ENCODE assay signal across 11 cellular contexts in the genomic region with DNA sequence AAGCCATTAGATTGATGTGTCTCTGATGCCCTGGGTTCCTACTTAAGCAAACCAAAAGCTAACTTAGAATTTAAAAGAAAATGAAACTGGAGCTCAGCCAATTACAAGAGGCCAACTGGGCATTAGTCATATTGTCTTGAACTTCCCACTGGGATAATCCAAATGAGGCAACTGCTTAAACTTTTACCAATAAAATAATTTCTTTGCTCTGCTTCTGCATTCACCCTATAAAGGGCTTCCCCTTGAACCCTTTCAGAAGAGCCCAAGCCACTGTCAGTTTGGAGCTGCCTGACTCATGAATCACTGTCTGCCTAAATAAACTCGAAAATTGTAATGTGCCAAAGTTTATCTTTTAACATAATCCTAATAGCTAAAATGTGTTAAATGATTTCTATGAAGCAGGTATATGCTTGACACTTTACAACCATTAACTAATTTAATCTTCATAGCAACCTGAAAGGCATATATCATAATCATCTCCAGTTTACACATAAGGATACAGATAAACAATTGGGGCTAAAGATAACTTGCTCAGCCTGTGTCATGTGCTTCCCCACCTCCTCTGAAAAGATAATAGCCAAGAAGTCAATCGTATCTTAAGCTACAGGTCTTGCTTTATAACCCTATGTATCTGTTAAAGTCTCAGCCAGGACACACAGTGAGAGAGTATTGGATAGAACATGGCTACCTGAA. TPM values are rescaled to one million over a fixed set of nuclear protein-coding genes. Genes with fewer than 3 reads are reported as not detected.
DNase-seq lines count a peak whose midpoint lies in the region; ATAC-seq and TF ChIP-seq lines count a peak whose summit lies in the region.
"Had no signal": no experiment of that assay in that cellular context is flagged by ENCODE, and none has a peak within 500 bp of the region (broad histone marks: within the 10 kb centered on the region; RNA-seq: fewer than 3 reads in every experiment).

No MANE protein-coding gene starts in this region.

- peaks cover 5% of the 10 kb centered on the region for H3K36me3 Mint-ChIP-seq in activated CD4-positive, alpha-beta T cell treated with anti-CD3 and anti-CD28 coated beads, Interleukin-2, amount 10 ng/mL, durations not matched to agents 24 days and 14 days (ENCODE audit: low read depth)
- H3K36me3 Mint-ChIP-seq in H9 (ENCODE audit: insufficient read depth in 1 of 3, low read depth in 3 of 3) = peaks cover 16 to 30% (median 20%) of the 10 kb centered on the region in 3 experiments

- no peak overlapping the region for H3K14ac ChIP-seq in H9 (ENCODE audit: insufficient read depth, low read length)

- no peak overlapping the region for H4K8ac ChIP-seq in H9 (replicated peaks; ENCODE audit: insufficient read length, low read depth, low read length)

- H3K9me3 ChIP-seq in H9 (ENCODE audit: control insufficient read depth, low read depth, low read length) = peaks cover 20% of the 10 kb centered on the region
- H3K9me3 ChIP-seq: SJCRH30, testis had no signal

- no peak overlapping the region for H3K56ac ChIP-seq in H9 (ENCODE audit: insufficient read length, low read depth, low read length)

- no peak overlapping the region for H2AFZ ChIP-seq in H9 (ENCODE audit: low read length)

- H3K79me2 ChIP-seq in H9 (ENCODE audit: insufficient read depth, low read length) = no peaks in the 10 kb centered on the region

- H3K27me3 ChIP-seq in H9 (ENCODE audit: insufficient read depth, low read length) = no peaks in the 10 kb centered on the region
- H3K27me3 ChIP-seq: SJCRH30, testis had no signal

- no peak overlapping the region for H2BK12ac ChIP-seq in H9 (ENCODE audit: insufficient read length, low read depth, low read length)

- no peak overlapping the region for H3K23ac ChIP-seq in H9 (ENCODE audit: insufficient read length, low read depth, low read length)

- no peak overlapping the region for H2BK120ac ChIP-seq in H9 (ENCODE audit: low read depth, low read length, poor library complexity, severe bottlenecking)

- H3K79me1 ChIP-seq in H9 (ENCODE audit: insufficient read depth, low read depth, low read length, poor library complexity, severe bottlenecking) = no peaks in the 10 kb centered on the region

- no peak overlapping the region for H4K5ac ChIP-seq in H9 (ENCODE audit: insufficient read length, low read depth, low read length)

- no CpG with 5 or more reads among the region's 2 CpGs for WGBS in H9 (ENCODE audit: extremely low coverage, insufficient read length, low lambda C conversion rate)

- H3K18ac ChIP-seq in H9 (ENCODE audit: insufficient read length, low read depth, low read length) = no peak overlapping the region

- no peaks in the 10 kb centered on the region for H3K4me1 ChIP-seq in H9 (ENCODE audit: insufficient read depth, low read length)
- H3K4me1 ChIP-seq: testis had no signal

- no peak for TF ChIP-seq CTCF in H9 (conservative IDR thresholded peaks at IDR 0.05)

- H3K4me1 Mint-ChIP-seq in activated CD4-positive, alpha-beta T cell treated with anti-CD3 and anti-CD28 coated beads, Interleukin-2, amount 10 ng/mL, durations not matched to agents 24 days and 14 days = peaks cover 14% of the 10 kb centered on the region
- H3K4me1 Mint-ChIP-seq in H9 = peaks cover 0 to 6% of the 10 kb centered on the region in 2 experiments; a peak in 1 of 4 replicates

- peaks cover 8% of the 10 kb centered on the region for H3K27me3 Mint-ChIP-seq in activated CD4-positive, alpha-beta T cell treated with anti-CD3 and anti-CD28 coated beads, Interleukin-2, amount 10 ng/mL, durations not matched to agents 24 days and 14 days
- H3K27me3 Mint-ChIP-seq in H9 (ENCODE audit: low read depth) = peaks cover 3% of the 10 kb centered on the region; the same call in 1 of the 2 replicates

- H3K27ac Mint-ChIP-seq in activated CD4-positive, alpha-beta T cell treated with anti-CD3 and anti-CD28 coated beads, Interleukin-2, amount 10 ng/mL, durations not matched to agents 24 days and 14 days = peak overlapping the region; percentile 92
- no peak overlapping the region for H3K27ac Mint-ChIP-seq in H9

- no peak overlapping the region for H2BK15ac ChIP-seq in H9 (ENCODE audit: low read depth, low read length)

- no peaks in the 10 kb centered on the region for H4K20me1 ChIP-seq in H9 (ENCODE audit: control insufficient read depth, insufficient read depth, insufficient read length)

- H2BK20ac ChIP-seq in H9 (ENCODE audit: low read depth, low read length, poor library complexity, severe bottlenecking) = no peak overlapping the region

- H3K9ac ChIP-seq in H9 (ENCODE audit: extremely low read depth, insufficient read length, low read length) = no peak overlapping the region

- no peaks in the 10 kb centered on the region for H3K23me2 ChIP-seq in H9 (ENCODE audit: insufficient read length, low read depth, low read length, poor library complexity, severe bottlenecking)

- peak; percentile 7 for ATAC-seq in HG03432 (IDR thresholded peaks at IDR 0.05; ENCODE audit: unreplicated experiment)

- no peak overlapping the region for H3K4me2 ChIP-seq in H9 (ENCODE audit: insufficient read depth, insufficient read length, low read length)

- H3K4me3 Mint-ChIP-seq in activated CD4-positive, alpha-beta T cell treated with anti-CD3 and anti-CD28 coated beads, Interleukin-2, amount 10 ng/mL, durations not matched to agents 24 days and 14 days = no peak overlapping the region
- H3K4me3 Mint-ChIP-seq in H9 = no peak overlapping the region

- H4K91ac ChIP-seq in H9 (ENCODE audit: insufficient read length, low read depth, low read length) = no peak overlapping the region

- peaks cover 18% of the 10 kb centered on the region for H3K9me3 Mint-ChIP-seq in activated CD4-positive, alpha-beta T cell treated with anti-CD3 and anti-CD28 coated beads, Interleukin-2, amount 10 ng/mL, durations not matched to agents 24 days and 14 days
- H3K9me3 Mint-ChIP-seq in H9 = peaks cover 26 to 28% of the 10 kb centered on the region in 2 experiments

- H3K27ac ChIP-seq in H9 (ENCODE audit: insufficient read length, low read depth, low read length) = no peak overlapping the region
- H3K27ac ChIP-seq: SJCRH30, testis had no signal

- H2AK5ac ChIP-seq in H9 (ENCODE audit: insufficient read length, low read length) = no peak overlapping the region

- H3T11ph ChIP-seq in H9 (ENCODE audit: low read length) = no peak overlapping the region

- intact Hi-C loops in activated CD4-positive, alpha-beta T cell treated with anti-CD3 and anti-CD28 coated beads, Interleukin-2, amount 10 ng/mL, durations not matched to agents 24 days and 14 days (cut with micrococcal nuclease) = loop anchor here (5.0 kb wide), 1 partner anchor 331 kb away; a partner anchor contains a TSS

- DNase-seq in activated CD4-positive, alpha-beta T cell treated with anti-CD3 and anti-CD28 coated beads, Interleukin-2, amount 10 ng/mL, durations not matched to agents 24 days and 14 days = no peak
- DNase-seq in activated CD4-positive, alpha-beta T cell treated with anti-CD3 and anti-CD28 coated beads for 1 hour = no peak
- DNase-seq in amniotic stem cell (lab: John Stamatoyannopoulos, UW) = peak; percentile 63
- peak; percentile 90 for DNase-seq in renal cortical epithelial cell (ENCODE audit: low read depth)
- no peak for DNase-seq in stimulated activated CD4-positive, alpha-beta T cell treated with anti-CD3 and anti-CD28 coated beads, Interleukin-2, amount 100 ng/mL, for 48 hours
- no peak for DNase-seq in NCI-H146 (lab: John Stamatoyannopoulos, UW)
- DNase-seq in H9 = no peak
- DNase-seq: C1 segment of cervical spinal cord, SJCRH30, testis had no signal

- H2BK5ac ChIP-seq in H9 (ENCODE audit: insufficient read length, low read length) = no peak overlapping the region

- H3K4ac ChIP-seq in H9 (ENCODE audit: low read depth, low read length) = no peak overlapping the region

RNA-seq across cellular contexts. Expression of a gene that starts 11.5 kb away (rescaled TPM):
- 0.33 and 0.56 TPM in 2 replicates for total RNA-seq in activated CD4-positive, alpha-beta T cell treated with anti-CD3 and anti-CD28 coated beads, Interleukin-2, amount 10 ng/mL, durations not matched to agents 24 days and 14 days
- total RNA-seq in renal cortical epithelial cell (0.69 TPM in 1 of 2 replicates, not detected in the other), H9 (2021) (0.11 TPM in 1 of 2 replicates, not detected in the other)
- total RNA-seq: SJCRH30 had no signal

RNA-seq across cellular contexts. Expression of a gene that starts 15.2 kb away (rescaled TPM):
- 4.0 and 4.2 TPM in 2 replicates for total RNA-seq in activated CD4-positive, alpha-beta T cell treated with anti-CD3 and anti-CD28 coated beads, Interleukin-2, amount 10 ng/mL, durations not matched to agents 24 days and 14 days
- total RNA-seq in renal cortical epithelial cell (1.2 and 2.4 TPM in 2 replicates), H9 (2021) (1.7 and 2.6 TPM in 2 replicates)

RNA-seq across cellular contexts. Expression of a gene that starts 51.4 kb away (rescaled TPM):
- not detected in 2 replicates for total RNA-seq in activated CD4-positive, alpha-beta T cell treated with anti-CD3 and anti-CD28 coated beads, Interleukin-2, amount 10 ng/mL, durations not matched to agents 24 days and 14 days
- 0.20 TPM in 1 of 2 replicates, not detected in the other for total RNA-seq in renal cortical epithelial cell
- total RNA-seq in H9 (2021) = not detected in 2 replicates

Comparison
In these comparisons a context has a peak if more than half of its experiments do, and no peak if none do; other contexts are left out.
1. DNase-seq: peak in amniotic stem cell (single experiment) and renal cortical epithelial cell (single experiment); none in activated CD4-positive, alpha-beta T cell treated with anti-CD3 and anti-CD28 coated beads, Interleukin-2, amount 10 ng/mL, durations not matched to agents 24 days and 14 days (single experiment), activated CD4-positive, alpha-beta T cell treated with anti-CD3 and anti-CD28 coated beads for 1 hour (single experiment), stimulated activated CD4-positive, alpha-beta T cell treated with anti-CD3 and anti-CD28 coated beads, Interleukin-2, amount 100 ng/mL, for 48 hours (0 of 2), NCI-H146 (single experiment) and H9 (single experiment).